Comparison of ENCODE assay signal across 23 cellular contexts in genomic region chr16:8736123-8736680, GRCh38.
"Had no signal": no experiment of that assay in that cellular context is flagged by ENCODE, and none has a peak within 500 bp of the region (broad histone marks: within the 10 kb centered on the region; RNA-seq: fewer than 3 reads in every experiment).

No MANE protein-coding gene starts in this region.

- H3K9me3 Mint-ChIP-seq: central memory CD8-positive, alpha-beta T cell; dendritic cell treated with granulocyte-macrophage colony-stimulating factor and Interleukin-4, amounts not matched to agents 40 ng/mL and 50 ng/mL, for 4 days had no signal

- H3K27me3 Mint-ChIP-seq: activated CD4-positive, alpha-beta T cell treated with anti-CD3 and anti-CD28 coated beads, Interleukin-2, amount 10 ng/mL, durations not matched to agents 24 days and 14 days; activated CD8-positive, alpha-beta T cell treated with anti-CD3 and anti-CD28 coated beads for 36 hours; central memory CD8-positive, alpha-beta T cell; dendritic cell treated with granulocyte-macrophage colony-stimulating factor and Interleukin-4, amounts not matched to agents 40 ng/mL and 50 ng/mL, for 4 days; naive thymus-derived CD8-positive, alpha-beta T cell had no signal

- DNase-seq: activated CD4-positive, alpha-beta T cell treated with anti-CD3 and anti-CD28 coated beads, Interleukin-2, amount 10 ng/mL, durations not matched to agents 24 days and 14 days; activated CD4-positive, CD25-positive, alpha-beta regulatory T cell treated with anti-CD3 and anti-CD28 coated beads, Interleukin-2, amount 50 U/mL, for 72 hours; activated CD8-positive, alpha-beta T cell treated with anti-CD3 and anti-CD28 coated beads for 36 hours; activated naive CD4-positive, alpha-beta T cell; activated T-cell treated with anti-CD3 and anti-CD28 coated beads, Interleukin-2, amount 50 U/mL, for 72 hours; foreskin keratinocyte; heart right ventricle; mesenchymal stem cell; naive thymus-derived CD8-positive, alpha-beta T cell; retina; stimulated activated CD4-positive, alpha-beta T cell treated with anti-CD3 and anti-CD28 coated beads, Interleukin-15, amount 100 ng/mL, for 24 hours; stimulated activated CD4-positive, alpha-beta T cell treated with anti-CD3 and anti-CD28 coated beads, Interleukin-2, amount 100 ng/mL, for 24 hours; stimulated activated naive CD4-positive, alpha-beta T cell; T-helper 1 cell had no signal

- H3K27me3 ChIP-seq: esophagus muscularis mucosa, foreskin keratinocyte, heart right ventricle, neutrophil, suprapubic skin, tibial artery had no signal

- H3K4me3 ChIP-seq: esophagus muscularis mucosa, heart right ventricle, prostate gland, smooth muscle cell, suprapubic skin, tibial artery had no signal

- H3K27ac ChIP-seq: esophagus muscularis mucosa, foreskin keratinocyte, heart right ventricle, neutrophil, prostate gland, suprapubic skin, tibial artery had no signal

- H3K4me3 Mint-ChIP-seq: activated CD4-positive, alpha-beta T cell treated with anti-CD3 and anti-CD28 coated beads, Interleukin-2, amount 10 ng/mL, durations not matched to agents 24 days and 14 days; activated CD8-positive, alpha-beta T cell treated with anti-CD3 and anti-CD28 coated beads for 36 hours; activated T-cell treated with anti-CD3 and anti-CD28 coated beads, Interleukin-2, amount 50 U/mL, for 72 hours; central memory CD8-positive, alpha-beta T cell; dendritic cell treated with granulocyte-macrophage colony-stimulating factor and Interleukin-4, amounts not matched to agents 40 ng/mL and 50 ng/mL, for 4 days; naive thymus-derived CD8-positive, alpha-beta T cell had no signal

- H3K9me3 ChIP-seq: esophagus muscularis mucosa, neutrophil, prostate gland, suprapubic skin, tibial artery had no signal

- H3K4me1 Mint-ChIP-seq: activated CD4-positive, alpha-beta T cell treated with anti-CD3 and anti-CD28 coated beads, Interleukin-2, amount 10 ng/mL, durations not matched to agents 24 days and 14 days; central memory CD8-positive, alpha-beta T cell; naive thymus-derived CD8-positive, alpha-beta T cell had no signal

- H3K4me1 ChIP-seq: foreskin keratinocyte, prostate gland, suprapubic skin had no signal

- ATAC-seq: activated CD8-positive, alpha-beta T cell treated with anti-CD3 and anti-CD28 coated beads for 36 hours; activated naive CD4-positive, alpha-beta T cell treated with anti-CD3 and anti-CD28 coated beads, Interleukin-2, amount 50 U/mL, for 72 hours; activated T-cell treated with anti-CD3 and anti-CD28 coated beads, Interleukin-2, amount 50 U/mL, for 72 hours; foreskin keratinocyte; heart right ventricle; naive thymus-derived CD8-positive, alpha-beta T cell had no signal

- H3K27ac Mint-ChIP-seq: activated CD4-positive, alpha-beta T cell treated with anti-CD3 and anti-CD28 coated beads, Interleukin-2, amount 10 ng/mL, durations not matched to agents 24 days and 14 days; activated CD8-positive, alpha-beta T cell treated with anti-CD3 and anti-CD28 coated beads for 36 hours; activated naive CD4-positive, alpha-beta T cell treated with anti-CD3 and anti-CD28 coated beads, Interleukin-2, amount 50 U/mL, for 72 hours; activated T-cell treated with anti-CD3 and anti-CD28 coated beads, Interleukin-2, amount 50 U/mL, for 72 hours; dendritic cell treated with granulocyte-macrophage colony-stimulating factor and Interleukin-4, amounts not matched to agents 40 ng/mL and 50 ng/mL, for 4 days; naive thymus-derived CD8-positive, alpha-beta T cell had no signal

- H3K36me3 ChIP-seq: heart right ventricle, prostate gland, suprapubic skin had no signal
